9 cellular contexts compared by ENCODE assay signal in genomic region chr16:86072328-86073102, GRCh38.
A peak's percentile ranks its signal among the peaks of the same experiment; 100 is the strongest.
DNase-seq lines count a peak whose midpoint lies in the region; ATAC-seq and TF ChIP-seq lines count a peak whose summit lies in the region.
"Had no signal": no experiment of that assay in that cellular context is flagged by ENCODE, and none has a peak within 500 bp of the region (broad histone marks: within the 10 kb centered on the region; RNA-seq: fewer than 3 reads in every experiment).

No MANE protein-coding gene starts in this region.

- intact Hi-C loops in activated CD4-positive, alpha-beta memory T cell treated with anti-CD3 and anti-CD28 coated beads for 36 hours (cut with micrococcal nuclease) = loop anchor here (1.0 kb wide), 1 partner anchor 448 kb away; no protein-coding TSS in a partner anchor
- intact Hi-C loops in aorta (cut with DNase I) = loop anchor here (1.0 to 2.0 kb wide), 2 partner anchors 446 to 448 kb away; no protein-coding TSS in a partner anchor

- H3K4me3 Mint-ChIP-seq in activated CD4-positive, alpha-beta memory T cell treated with anti-CD3 and anti-CD28 coated beads for 36 hours = no peak overlapping the region

- no peaks in the 10 kb centered on the region for H3K4me1 ChIP-seq in aorta (ENCODE audit: control insufficient read depth in 1 of 2, insufficient read depth in 2 of 2, low read length in 2 of 2)

- H3K36me3 ChIP-seq in aorta (ENCODE audit: control insufficient read depth in 1 of 2, insufficient read depth in 2 of 2, low read length in 1 of 2) = no peaks in the 10 kb centered on the region

- no peaks in the 10 kb centered on the region for H3K9me3 ChIP-seq in aorta (ENCODE audit: control insufficient read depth, low read length)

- H3K27ac Mint-ChIP-seq in activated CD4-positive, alpha-beta memory T cell treated with anti-CD3 and anti-CD28 coated beads for 36 hours = no peak overlapping the region

- H3K9me3 Mint-ChIP-seq in activated CD4-positive, alpha-beta memory T cell treated with anti-CD3 and anti-CD28 coated beads for 36 hours = no peaks in the 10 kb centered on the region

- ATAC-seq in aorta (ENCODE audit: low FRiP score) = no peak
- no peak for ATAC-seq in GM19351 (IDR thresholded peaks at IDR 0.05; ENCODE audit: unreplicated experiment)

- H3K4me3 ChIP-seq in fibroblast of the aortic adventitia (ENCODE audit: low read depth, low read length) = no peak overlapping the region
- H3K4me3 ChIP-seq in aorta (ENCODE audit: low read length in 2 of 2) = no peak overlapping the region

- CTCF ChIA-PET in activated CD4-positive, alpha-beta memory T cell treated with anti-CD3 and anti-CD28 coated beads for 36 hours (lab: Charles Lee) = interaction anchor here (0.6 to 1.6 kb wide), 6 partner anchors 22 to 450 kb away, joined by 3 to 5 read pairs (median 4); no protein-coding TSS in a partner anchor

- peak; percentile 28 for DNase-seq in activated naive CD4-positive, alpha-beta T cell treated with Interleukin-2 at 50 U/mL for 16 hours
- DNase-seq in activated naive CD4-positive, alpha-beta T cell (lab: John Stamatoyannopoulos, UW) = no peak
- DNase-seq in NCI-H2196 (lab: John Stamatoyannopoulos, UW; ENCODE audit: unreplicated experiment) (peak; percentile 26), fibroblast of the aortic adventitia (ENCODE audit: low read depth) (peak; percentile 87), non-pigmented ciliary epithelial cell (ENCODE audit: low read depth) (peak; percentile 37), aorta (peak; percentile 72 to 86)
- peak; percentile 57 for DNase-seq in activated CD4-positive, alpha-beta memory T cell treated with anti-CD3 and anti-CD28 coated beads for 36 hours

- H3K27ac ChIP-seq in aorta (ENCODE audit: low read depth in 1 of 2, low read length in 2 of 2) = no peak overlapping the region
- H3K27ac ChIP-seq: epithelial cell of prostate had no signal

- no peaks in the 10 kb centered on the region for H3K4me1 Mint-ChIP-seq in activated CD4-positive, alpha-beta memory T cell treated with anti-CD3 and anti-CD28 coated beads for 36 hours (ENCODE audit: low read depth)

- TF ChIP-seq CTCF in fibroblast of the aortic adventitia (IDR thresholded peaks at IDR 0.05; ENCODE audit: insufficient read depth, low read length) = peak; percentile 94

- WGBS in aorta, 2 donors = 41 to 44% methylated on average over 21 of the region's 21 CpGs

- H3K27me3 Mint-ChIP-seq in activated CD4-positive, alpha-beta memory T cell treated with anti-CD3 and anti-CD28 coated beads for 36 hours = peaks cover 20% of the 10 kb centered on the region

- no peaks in the 10 kb centered on the region for H3K27me3 ChIP-seq in aorta (ENCODE audit: control insufficient read depth in 1 of 2, insufficient read depth in 2 of 2, low read length in 1 of 2)

- no peaks in the 10 kb centered on the region for H3K36me3 Mint-ChIP-seq in activated CD4-positive, alpha-beta memory T cell treated with anti-CD3 and anti-CD28 coated beads for 36 hours

- POLR2A ChIA-PET in activated CD4-positive, alpha-beta memory T cell treated with anti-CD3 and anti-CD28 coated beads for 36 hours (lab: Charles Lee) = no interaction called here

Comparison
In these comparisons a context has a peak if more than half of its experiments do, and no peak if none do; other contexts are left out.
1. DNase-seq: peak in activated naive CD4-positive, alpha-beta T cell treated with Interleukin-2 at 50 U/mL for 16 hours (single experiment), NCI-H2196 (single experiment), activated CD4-positive, alpha-beta memory T cell treated with anti-CD3 and anti-CD28 coated beads for 36 hours (single experiment), fibroblast of the aortic adventitia (single experiment), non-pigmented ciliary epithelial cell (single experiment) and aorta (2 of 2); none in activated naive CD4-positive, alpha-beta T cell (0 of 4).